ENCODE assay signal across 13 cellular contexts in the genomic region with DNA sequence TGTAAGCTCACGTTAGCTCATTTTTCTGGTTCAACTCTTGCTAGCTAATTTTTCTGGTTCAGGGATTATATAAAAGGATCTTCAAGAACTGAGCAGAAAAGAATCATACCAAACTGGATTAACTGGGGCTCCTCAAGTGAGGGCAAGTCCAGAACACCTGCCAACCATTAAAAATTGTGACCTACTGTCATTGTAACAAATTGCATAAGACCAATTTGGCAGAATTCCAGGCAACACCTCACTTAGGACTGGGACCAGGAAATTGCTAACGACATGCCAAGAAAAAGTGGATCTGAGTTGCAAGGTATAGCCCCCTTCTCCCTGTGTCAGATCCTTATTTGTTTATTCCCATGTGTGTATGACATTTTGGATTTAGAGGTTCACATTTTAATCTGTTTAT.
DNase-seq lines count a peak whose midpoint lies in the region; ATAC-seq and TF ChIP-seq lines count a peak whose summit lies in the region.
"Had no signal": no experiment of that assay in that cellular context is flagged by ENCODE, and none has a peak within 500 bp of the region (broad histone marks: within the 10 kb centered on the region; RNA-seq: fewer than 3 reads in every experiment).

No MANE protein-coding gene starts in this region.

- H3K9ac ChIP-seq in HCT116 (ENCODE audit: low read length) (no peak overlapping the region), trophoblast cell (ENCODE audit: low read length) (no peak overlapping the region)

- no peak overlapping the region for H4K12ac ChIP-seq in trophoblast cell (ENCODE audit: low read depth, low read length)

- no peak overlapping the region for H3K27ac Mint-ChIP-seq in activated CD4-positive, alpha-beta T cell treated with anti-CD3 and anti-CD28 coated beads, Interleukin-2, amount 10 ng/mL, durations not matched to agents 24 days and 14 days
- H3K27ac Mint-ChIP-seq: natural killer cell treated with Interleukin-12 subunit alpha and Interleukin-12 subunit beta and Interleukin-15 and Interleukin-18, amount 100 ng/mL, for 72 hours had no signal

- TF ChIP-seq CTCF in HCT116 (IDR thresholded peaks at IDR 0.05 in 2 of 3, conservative IDR thresholded peaks at IDR 0.05 in 1 of 3; ENCODE audit: borderline replicate concordance in 1 of 3, insufficient read depth in 1 of 3, low read depth in 2 of 3, low read length in 2 of 3), result no peak
- no peak for TF ChIP-seq CTCF in choroid plexus epithelial cell (conservative IDR thresholded peaks at IDR 0.05; ENCODE audit: low read depth, low read length)
- no peak for TF ChIP-seq CTCF in lower leg skin (IDR thresholded peaks at IDR 0.05)
- TF ChIP-seq CTCF in omental fat pad (IDR thresholded peaks at IDR 0.05), result no peak

- no peak for ATAC-seq in HCT116
- no peak for ATAC-seq in GM21717 (IDR thresholded peaks at IDR 0.05; ENCODE audit: unreplicated experiment)
- ATAC-seq in omental fat pad (ENCODE audit: low FRiP score), result no peak
- ATAC-seq: natural killer cell treated with Interleukin-12 subunit alpha and Interleukin-12 subunit beta and Interleukin-15 and Interleukin-18, amount 100 ng/mL, for 72 hours had no signal

- TF ChIP-seq POLR2A in HCT116 (IDR thresholded peaks at IDR 0.05; ENCODE audit: borderline replicate concordance, extremely low read depth, insufficient read depth, insufficient read length) (no peak), lower leg skin (IDR thresholded peaks at IDR 0.05) (no peak)

- H3K4me1 ChIP-seq in HCT116 (ENCODE audit: control insufficient read depth in 1 of 2, insufficient read depth in 2 of 2, low read length in 2 of 2) (no peaks in the 10 kb centered on the region), trophoblast cell (ENCODE audit: control insufficient read depth in 1 of 2, insufficient read depth in 2 of 2, low read length in 2 of 2) (peaks cover 5 to 9% of the 10 kb centered on the region in 2 experiments)

- no peaks in the 10 kb centered on the region for H3K79me1 ChIP-seq in trophoblast cell (ENCODE audit: low read length)

- no peak for TF ChIP-seq RAD21 in HCT116 (IDR thresholded peaks at IDR 0.05; ENCODE audit: low read depth)

- no peaks in the 10 kb centered on the region for H3K27me3 Mint-ChIP-seq in activated CD4-positive, alpha-beta T cell treated with anti-CD3 and anti-CD28 coated beads, Interleukin-2, amount 10 ng/mL, durations not matched to agents 24 days and 14 days

- no peak overlapping the region for H2AK5ac ChIP-seq in trophoblast cell (ENCODE audit: low read length)

- DNase-seq in HCT116 (ENCODE audit: low read depth, low spot score) (no peak), NCI-H2171 treated with DMSO at 0.1 percent for 48 hours (lab: John Stamatoyannopoulos, UW) (peak; percentile 87), choroid plexus epithelial cell (ENCODE audit: low read depth) (peak; percentile 23), trophoblast cell (peak; percentile 10 to 61), lower leg skin (ENCODE audit: low spot score in 2 of 2) (no peak), omental fat pad (ENCODE audit: low spot score) (no peak)
- no peak for DNase-seq in activated CD4-positive, alpha-beta T cell treated with anti-CD3 and anti-CD28 coated beads, Interleukin-2, amount 10 ng/mL, durations not matched to agents 24 days and 14 days
- DNase-seq: activated CD4-positive, alpha-beta T cell treated with anti-CD3 and anti-CD28 coated beads, Interleukin-2, amount 50 U/mL, for 48 hours; central memory CD4-positive, alpha-beta T cell; T-cell had no signal

- intact Hi-C loops in HCT116 (cut with micrococcal nuclease), result no loop called here
- intact Hi-C loops in activated CD4-positive, alpha-beta T cell treated with anti-CD3 and anti-CD28 coated beads, Interleukin-2, amount 10 ng/mL, durations not matched to agents 24 days and 14 days (cut with micrococcal nuclease), result no loop called here
- intact Hi-C loops in lower leg skin (cut with DNase I; ENCODE audit: low total_unique reads), result no loop called here

- H3K9me3 ChIP-seq in HCT116 (ENCODE audit: control insufficient read depth in 1 of 2, insufficient read depth in 1 of 2, low read depth in 1 of 2, low read length in 2 of 2), result no peaks in the 10 kb centered on the region
- no peaks in the 10 kb centered on the region for H3K9me3 ChIP-seq in trophoblast cell (ENCODE audit: insufficient read depth, low read depth, low read length)
- H3K9me3 ChIP-seq: thoracic aorta had no signal

- H2BK120ac ChIP-seq in trophoblast cell (ENCODE audit: insufficient read depth, low read length, poor library complexity), result no peak overlapping the region

- no peak overlapping the region for H3K4me3 Mint-ChIP-seq in activated CD4-positive, alpha-beta T cell treated with anti-CD3 and anti-CD28 coated beads, Interleukin-2, amount 10 ng/mL, durations not matched to agents 24 days and 14 days
- H3K4me3 Mint-ChIP-seq: natural killer cell treated with Interleukin-12 subunit alpha and Interleukin-12 subunit beta and Interleukin-15 and Interleukin-18, amount 100 ng/mL, for 72 hours had no signal

- H3K4me2 ChIP-seq in HCT116 (ENCODE audit: low read length) (no peak overlapping the region), trophoblast cell (ENCODE audit: low read length) (no peak overlapping the region)

- H2BK5ac ChIP-seq in trophoblast cell (ENCODE audit: low read depth, low read length, poor library complexity), result no peak overlapping the region

- H3K4me1 Mint-ChIP-seq in activated CD4-positive, alpha-beta T cell treated with anti-CD3 and anti-CD28 coated beads, Interleukin-2, amount 10 ng/mL, durations not matched to agents 24 days and 14 days, result peaks cover 19% of the 10 kb centered on the region

- CTCF ChIA-PET in HCT116 (lab: Charles Lee), result interaction anchor here (0.9 kb wide), 1 partner anchor 9 kb away, joined by 3 read pairs; no protein-coding TSS in a partner anchor

- H3K79me2 ChIP-seq in HCT116 (ENCODE audit: insufficient read depth, low read length) (no peaks in the 10 kb centered on the region), trophoblast cell (ENCODE audit: control insufficient read depth, insufficient read depth, low read length, poor library complexity) (no peaks in the 10 kb centered on the region)

- H3K27ac ChIP-seq in HCT116 (ENCODE audit: low read depth, low read length) (no peak overlapping the region), trophoblast cell (ENCODE audit: low read depth, low read length) (no peak overlapping the region)
- H3K27ac ChIP-seq: thoracic aorta had no signal

- no peak overlapping the region for H3K14ac ChIP-seq in trophoblast cell (ENCODE audit: low read length)

- POLR2A ChIA-PET in HCT116 (lab: Charles Lee), result no interaction called here

- H4K8ac ChIP-seq in trophoblast cell (ENCODE audit: low read depth, low read length), result no peak overlapping the region

- H2AFZ ChIP-seq in HCT116 (ENCODE audit: low read depth, low read length, poor library complexity, severe bottlenecking) (no peak overlapping the region), trophoblast cell (ENCODE audit: insufficient read depth, low read length, poor library complexity) (no peak overlapping the region)

- H2BK12ac ChIP-seq in trophoblast cell (ENCODE audit: low read length), result no peak overlapping the region

- no TSS peak for BruUV-seq in HCT116 (replicated peaks; lab: Mats Ljungman, UMichigan)

- no peaks in the 10 kb centered on the region for H4K20me1 ChIP-seq in HCT116 (ENCODE audit: insufficient read depth)

- no peaks in the 10 kb centered on the region for H3K9me2 ChIP-seq in HCT116 (ENCODE audit: insufficient read depth)

- no peaks in the 10 kb centered on the region for H3K36me3 Mint-ChIP-seq in activated CD4-positive, alpha-beta T cell treated with anti-CD3 and anti-CD28 coated beads, Interleukin-2, amount 10 ng/mL, durations not matched to agents 24 days and 14 days (ENCODE audit: low read depth)
- H3K36me3 Mint-ChIP-seq: natural killer cell treated with Interleukin-12 subunit alpha and Interleukin-12 subunit beta and Interleukin-15 and Interleukin-18, amount 100 ng/mL, for 72 hours; T-cell had no signal

- no peak overlapping the region for H3K4ac ChIP-seq in trophoblast cell (ENCODE audit: low read depth, low read length)

- no peak overlapping the region for H3K4me3 ChIP-seq in HCT116 (replicated peaks in 1 of 2; ENCODE audit: low read depth in 1 of 2, low read length in 2 of 2)
- H3K4me3 ChIP-seq in choroid plexus epithelial cell (ENCODE audit: low read depth, low read length), result no peak overlapping the region
- no peak overlapping the region for H3K4me3 ChIP-seq in trophoblast cell (ENCODE audit: low read depth, low read length)
- no peak overlapping the region for H3K4me3 ChIP-seq in lower leg skin (ENCODE audit: low read depth, poor library complexity, severe bottlenecking)
- H3K4me3 ChIP-seq: thoracic aorta had no signal

- H3K23ac ChIP-seq in trophoblast cell (ENCODE audit: low read length), result no peak overlapping the region

- RAD21 ChIA-PET in HCT116 (lab: Charles Lee; ENCODE audit: low non-redundant PET in 1 of 2, low total read pairs in 2 of 2, uncharacterized antibody in 2 of 2, unreplicated experiment in 2 of 2), result no interaction called here

- no peaks in the 10 kb centered on the region for H3K9me3 Mint-ChIP-seq in activated CD4-positive, alpha-beta T cell treated with anti-CD3 and anti-CD28 coated beads, Interleukin-2, amount 10 ng/mL, durations not matched to agents 24 days and 14 days
- H3K9me3 Mint-ChIP-seq: natural killer cell treated with Interleukin-12 subunit alpha and Interleukin-12 subunit beta and Interleukin-15 and Interleukin-18, amount 100 ng/mL, for 72 hours had no signal

- H4K91ac ChIP-seq in trophoblast cell (ENCODE audit: low read depth, low read length), result no peak overlapping the region

- H3K27me3 ChIP-seq in HCT116 (ENCODE audit: insufficient read depth, low read length) (no peaks in the 10 kb centered on the region), trophoblast cell (ENCODE audit: insufficient read depth, low read length) (no peaks in the 10 kb centered on the region)

- no CpG with 5 or more reads among the region's 2 CpGs for WGBS in trophoblast cell (ENCODE audit: extremely low coverage, insufficient coverage, insufficient read length)
- 35 to 43% methylated on average over 2 of the region's 2 CpGs for WGBS in lower leg skin, 2 donors

- H3K36me3 ChIP-seq in HCT116 (ENCODE audit: control insufficient read depth in 1 of 2, insufficient read depth in 2 of 2, low read length in 2 of 2) (no peaks in the 10 kb centered on the region), trophoblast cell (ENCODE audit: control insufficient read depth in 1 of 2, insufficient read depth in 2 of 2, low read length in 2 of 2) (no peaks in the 10 kb centered on the region)
- H3K36me3 ChIP-seq: thoracic aorta had no signal

- no peak overlapping the region for H3K18ac ChIP-seq in trophoblast cell (ENCODE audit: low read length)

TF ChIP-seq in HCT116, 20 proteins besides CTCF, POLR2A, EP300 and RAD21:
- TF ChIP-seq CEBPB (IDR thresholded peaks at IDR 0.05; ENCODE audit: low read depth) (peak; percentile 22; the same call in 1 of the 2 replicates), ELF1 (IDR thresholded peaks at IDR 0.05; ENCODE audit: borderline replicate concordance, low read depth) (no peak)

Comparison
In these comparisons a context has a peak if more than half of its experiments do, and no peak if none do; other contexts are left out.
1. DNase-seq: peak in NCI-H2171 treated with DMSO at 0.1 percent for 48 hours (single experiment), choroid plexus epithelial cell (single experiment) and trophoblast cell (2 of 2); none in HCT116 (single experiment), activated CD4-positive, alpha-beta T cell treated with anti-CD3 and anti-CD28 coated beads, Interleukin-2, amount 10 ng/mL, durations not matched to agents 24 days and 14 days (single experiment), lower leg skin (0 of 2) and omental fat pad (single experiment).